In the genomic region with DNA sequence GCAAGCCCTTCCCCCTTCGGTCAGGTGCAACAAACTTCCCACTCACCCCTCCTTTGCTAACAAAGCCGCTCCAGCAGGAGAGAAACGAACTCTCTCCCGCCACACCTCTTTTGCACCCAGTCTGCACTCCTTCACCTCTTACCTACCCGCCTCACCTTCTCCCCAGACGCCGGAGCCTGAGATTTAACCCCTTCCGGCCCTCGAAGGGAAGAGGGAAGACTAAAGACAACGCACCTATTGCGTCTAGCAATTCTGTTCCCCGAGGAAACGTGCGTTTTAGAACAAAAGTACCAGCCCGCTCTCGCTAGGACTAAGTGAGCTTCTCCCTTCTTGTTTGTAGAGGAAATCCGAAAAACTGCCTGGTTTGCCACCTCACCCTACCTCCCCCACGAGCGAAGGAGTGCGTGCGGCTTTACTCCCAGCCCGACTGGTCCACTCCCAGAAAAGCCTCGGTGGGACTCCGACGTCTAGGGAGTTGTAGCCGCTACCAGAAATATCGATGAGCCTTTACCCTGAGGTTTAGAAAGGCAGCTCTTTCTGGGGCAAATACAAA, we compare ENCODE assay signal across 8 cellular contexts. TPM values are rescaled to one million over a fixed set of nuclear protein-coding genes. Genes with fewer than 3 reads are reported as not detected.
DNase-seq lines count a peak whose midpoint lies in the region; FAIRE-seq and TF ChIP-seq lines count a peak whose summit lies in the region.

No MANE protein-coding gene starts in this region.

- H3K27me3 ChIP-seq in H9 (ENCODE audit: insufficient read depth, low read length) (no peaks in the 10 kb centered on the region), SJCRH30 (no peaks in the 10 kb centered on the region)

- H3K79me1 ChIP-seq in H9 (ENCODE audit: insufficient read depth, low read depth, low read length, poor library complexity, severe bottlenecking) = peaks cover 4% of the 10 kb centered on the region

- H3K18ac ChIP-seq in H9 (ENCODE audit: insufficient read length, low read depth, low read length) = peak overlapping the region; percentile 91

- no peak overlapping the region for H2AK5ac ChIP-seq in H9 (ENCODE audit: insufficient read length, low read length)

- no peak for TF ChIP-seq CTCF in H9 (conservative IDR thresholded peaks at IDR 0.05)

- peaks cover 7 to 12% (median 12%) of the 10 kb centered on the region in 3 experiments; a peak in 6 of 7 replicates for H3K36me3 Mint-ChIP-seq in H9 (ENCODE audit: insufficient read depth in 1 of 3, low read depth in 3 of 3)

- H4K8ac ChIP-seq in H9 (replicated peaks; ENCODE audit: insufficient read length, low read depth, low read length) = no peak overlapping the region

- H4K91ac ChIP-seq in H9 (ENCODE audit: insufficient read length, low read depth, low read length) = no peak overlapping the region

- peak overlapping the region; percentile 90 for H2AFZ ChIP-seq in H9 (ENCODE audit: low read length)

- WGBS in H9 (ENCODE audit: extremely low coverage, insufficient read length, low lambda C conversion rate) = no CpG with 5 or more reads among the region's 27 CpGs

- peaks cover 6% of the 10 kb centered on the region for H3K23me2 ChIP-seq in H9 (ENCODE audit: insufficient read length, low read depth, low read length, poor library complexity, severe bottlenecking)

- H3K4me2 ChIP-seq in H9 (ENCODE audit: insufficient read depth, insufficient read length, low read length) = peak overlapping the region; percentile 90

- H3K27me3 Mint-ChIP-seq in H9 (ENCODE audit: low read depth) = no peaks in the 10 kb centered on the region

- H3K4me3 ChIP-seq in SJCRH30 = peak overlapping the region; percentile 82

- H2BK120ac ChIP-seq in H9 (ENCODE audit: low read depth, low read length, poor library complexity, severe bottlenecking) = no peak overlapping the region

- H3K9me3 ChIP-seq in H9 (ENCODE audit: control insufficient read depth, low read depth, low read length) (no peaks in the 10 kb centered on the region), SJCRH30 (replicated peaks) (no peaks in the 10 kb centered on the region)

- peak overlapping the region; percentile 96; the same call in 1 of the 2 replicates for H3K14ac ChIP-seq in H9 (ENCODE audit: insufficient read depth, low read length)

- no peak overlapping the region for H3K23ac ChIP-seq in H9 (ENCODE audit: insufficient read length, low read depth, low read length)

- H3K9ac ChIP-seq in H9 (ENCODE audit: extremely low read depth, insufficient read length, low read length) = peak overlapping the region; percentile 97

- no peak overlapping the region for H2BK15ac ChIP-seq in H9 (ENCODE audit: low read depth, low read length)

- H3K36me3 ChIP-seq in SJCRH30 = peaks cover 4% of the 10 kb centered on the region

- peak; percentile 41 for FAIRE-seq in G401.6 (lab: Jason Lieb, UNC)

- no peaks in the 10 kb centered on the region for H4K20me1 ChIP-seq in H9 (ENCODE audit: control insufficient read depth, insufficient read depth, insufficient read length)

- H3K79me2 ChIP-seq in H9 (ENCODE audit: insufficient read depth, low read length) = peaks cover 4% of the 10 kb centered on the region; the same call in 1 of the 2 replicates

- DNase-seq in H9 (peak; percentile 91), M059J (ENCODE audit: low read depth) (peak; percentile 76), SJCRH30 (peak; percentile 78 to 88), globus pallidus (ENCODE audit: low spot score) (peak; percentile 79), nucleus accumbens (lab: John Stamatoyannopoulos, UW) (peak in 55 of 56 donors; percentile 27 to 96 (median 84))
- DNase-seq in activated naive CD4-positive, alpha-beta T cell treated with Interleukin-2 at 50 U/mL for 16 hours = peak; percentile 72

- H3T11ph ChIP-seq in H9 (ENCODE audit: low read length) = no peak overlapping the region

- no peaks in the 10 kb centered on the region for H3K9me3 Mint-ChIP-seq in H9

- H3K4me1 ChIP-seq in H9 (ENCODE audit: insufficient read depth, low read length) = no peaks in the 10 kb centered on the region
- H3K4me1 ChIP-seq in SJCRH30 = no peaks in the 10 kb centered on the region

- H3K27ac ChIP-seq in H9 (ENCODE audit: insufficient read length, low read depth, low read length) = peak overlapping the region; percentile 40
- H3K27ac ChIP-seq in SJCRH30 = peak overlapping the region; percentile 75
- peak overlapping the region; percentile 87 for H3K27ac ChIP-seq in temporal lobe (ENCODE audit: low read depth, low read length)

- peak overlapping the region; percentile 26 for H3K56ac ChIP-seq in H9 (ENCODE audit: insufficient read length, low read depth, low read length)

- H3K27ac Mint-ChIP-seq in H9 = peak overlapping the region; percentile 99 to 100 (median 99)

- no peak overlapping the region for H2BK12ac ChIP-seq in H9 (ENCODE audit: insufficient read length, low read depth, low read length)

- peak overlapping the region; percentile 90 to 100 for H3K4me3 Mint-ChIP-seq in H9

- no peak overlapping the region for H2BK5ac ChIP-seq in H9 (ENCODE audit: insufficient read length, low read length)

- H3K4me1 Mint-ChIP-seq in H9 = peaks cover 12 to 20% of the 10 kb centered on the region in 2 experiments

- H4K5ac ChIP-seq in H9 (ENCODE audit: insufficient read length, low read depth, low read length) = no peak overlapping the region

- H3K4ac ChIP-seq in H9 (ENCODE audit: low read depth, low read length) = no peak overlapping the region

- H2BK20ac ChIP-seq in H9 (ENCODE audit: low read depth, low read length, poor library complexity, severe bottlenecking) = no peak overlapping the region

RNA-seq across cellular contexts. Expression of gene PEX13, which starts 0.4 kb away (rescaled TPM):
- total RNA-seq in H9 (2021) (22.4 TPM in 2 replicates), temporal lobe (42.5 TPM)
- total RNA-seq in M059J (2014; rRNA removed; shearing (Covaris generic)) = 47.8 and 59.4 TPM in 2 replicates
- 37.9 and 40.0 TPM in 2 replicates for total RNA-seq in SJCRH30 (2014; rRNA removed; shearing (Covaris generic))

RNA-seq across cellular contexts. Expression of gene PUS10, which starts 1.0 kb away (rescaled TPM):
- 2.3 TPM in 2 replicates for total RNA-seq in H9 (2021)
- 5.7 and 6.8 TPM in 2 replicates for total RNA-seq in M059J (2014; rRNA removed; shearing (Covaris generic))
- 8.9 and 9.0 TPM in 2 replicates for total RNA-seq in SJCRH30 (2014; rRNA removed; shearing (Covaris generic))
- 4.2 TPM for total RNA-seq in temporal lobe

RNA-seq across cellular contexts. Expression of gene SANBR, which starts 48.6 kb away (rescaled TPM):
- total RNA-seq in H9 (2021) = 8.9 and 10.1 TPM in 2 replicates
- total RNA-seq in M059J (2014; rRNA removed; shearing (Covaris generic)) = 6.6 and 10.6 TPM in 2 replicates
- 16.8 and 21.6 TPM in 2 replicates for total RNA-seq in SJCRH30 (2014; rRNA removed; shearing (Covaris generic))
- 45.2 TPM for total RNA-seq in temporal lobe

Comparison
In these comparisons a context has a peak if more than half of its experiments do, and no peak if none do; other contexts are left out.
1. Peak in every context shown above with its lines: DNase-seq, H3K4me3 ChIP-seq and H3K27ac ChIP-seq.